In genomic region chr9:29976981-29977380, GRCh38 we compare ENCODE assay signal across 1 cellular context.
TF ChIP-seq lines count a peak whose summit lies in the region.

No MANE protein-coding gene starts in this region.

TF ChIP-seq in GM23338, 12 proteins besides CTCF, POLR2A, EP300 and RAD21 (continued from another document):
- no peak for TF ChIP-seq ZNF462 (CRISPR knock-in tag; IDR thresholded peaks at IDR 0.05)
- TF ChIP-seq, protein P1, sequence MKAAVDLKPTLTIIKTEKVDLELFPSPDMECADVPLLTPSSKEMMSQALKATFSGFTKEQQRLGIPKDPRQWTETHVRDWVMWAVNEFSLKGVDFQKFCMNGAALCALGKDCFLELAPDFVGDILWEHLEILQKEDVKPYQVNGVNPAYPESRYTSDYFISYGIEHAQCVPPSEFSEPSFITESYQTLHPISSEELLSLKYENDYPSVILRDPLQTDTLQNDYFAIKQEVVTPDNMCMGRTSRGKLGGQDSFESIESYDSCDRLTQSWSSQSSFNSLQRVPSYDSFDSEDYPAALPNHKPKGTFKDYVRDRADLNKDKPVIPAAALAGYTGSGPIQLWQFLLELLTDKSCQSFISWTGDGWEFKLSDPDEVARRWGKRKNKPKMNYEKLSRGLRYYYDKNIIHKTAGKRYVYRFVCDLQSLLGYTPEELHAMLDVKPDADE (IDR thresholded peaks at IDR 0.05) = no peak
